9 cellular contexts compared by ENCODE assay signal in genomic region chr10:25682203-25682950, GRCh38.
DNase-seq lines count a peak whose midpoint lies in the region; ATAC-seq and TF ChIP-seq lines count a peak whose summit lies in the region.
"Had no signal": no experiment of that assay in that cellular context is flagged by ENCODE, and none has a peak within 500 bp of the region (broad histone marks: within the 10 kb centered on the region; RNA-seq: fewer than 3 reads in every experiment).

No MANE protein-coding gene starts in this region.

- TF ChIP-seq CTCF in brain (conservative IDR thresholded peaks at IDR 0.05) (peak; percentile 72 to 76), kidney epithelial cell (IDR thresholded peaks at IDR 0.05; ENCODE audit: insufficient read depth, low read length, poor library complexity, severe bottlenecking) (peak; percentile 81), testis (IDR thresholded peaks at IDR 0.05) (peak in 2 of 3 experiments; percentile 43 to 45)

- H3K9me3 Mint-ChIP-seq in brain: no peaks in the 10 kb centered on the region
- no peaks in the 10 kb centered on the region for H3K9me3 Mint-ChIP-seq in stimulated activated memory B cell treated with anti-CD40 and anti-IgM and Interleukin-4, amounts not matched to agents 10 μg/mL and 1 μg/mL and 100 μg/mL, for 72 hours

- H3K4me3 ChIP-seq in kidney epithelial cell (ENCODE audit: low read depth, low read length): no peak overlapping the region
- H3K4me3 ChIP-seq in testis: no peak overlapping the region
- H3K4me3 ChIP-seq in effector memory CD4-positive, alpha-beta T cell (ENCODE audit: insufficient read depth, low read depth, low read length, poor library complexity, severe bottlenecking): no peak overlapping the region

- H3K4me1 ChIP-seq in testis: peaks cover 5% of the 10 kb centered on the region
- H3K4me1 ChIP-seq in effector memory CD4-positive, alpha-beta T cell (ENCODE audit: control insufficient read depth, insufficient read depth, low read length, poor library complexity, severe bottlenecking): no peaks in the 10 kb centered on the region

- H3K27ac ChIP-seq in testis: peak overlapping the region; percentile 74 to 76
- H3K27ac ChIP-seq in effector memory CD4-positive, alpha-beta T cell (ENCODE audit: insufficient read depth, low read length, poor library complexity, severe bottlenecking): no peak overlapping the region

- 30 to 44% methylated on average over 11 of the region's 11 CpGs for WGBS in testis, 2 donors

- no peaks in the 10 kb centered on the region for H3K9me3 ChIP-seq in testis
- no peaks in the 10 kb centered on the region for H3K9me3 ChIP-seq in effector memory CD4-positive, alpha-beta T cell (ENCODE audit: control insufficient read depth, low read length)

- no peak for TF ChIP-seq POLR2A in testis (IDR thresholded peaks at IDR 0.05)

- no peak for ATAC-seq in HG03442 (IDR thresholded peaks at IDR 0.05; ENCODE audit: unreplicated experiment)
- ATAC-seq in stimulated activated memory B cell treated with anti-CD40 and anti-IgM and Interleukin-4, amounts not matched to agents 10 μg/mL and 1 μg/mL and 100 μg/mL, for 72 hours: no peak

- peak; percentile 40 to 41 for DNase-seq in NCI-H2081 (lab: John Stamatoyannopoulos, UW)
- DNase-seq in NCI-H2081 treated with DMSO at 0.1 percent for 48 hours (lab: John Stamatoyannopoulos, UW): no peak
- no peak for DNase-seq in kidney epithelial cell (ENCODE audit: low read depth)
- peak; percentile 74 for DNase-seq in testis
- no peak for DNase-seq in effector memory CD4-positive, alpha-beta T cell

- H3K27me3 Mint-ChIP-seq in brain: no peaks in the 10 kb centered on the region
- H3K27me3 Mint-ChIP-seq in stimulated activated memory B cell treated with anti-CD40 and anti-IgM and Interleukin-4, amounts not matched to agents 10 μg/mL and 1 μg/mL and 100 μg/mL, for 72 hours: no peaks in the 10 kb centered on the region
- H3K27me3 Mint-ChIP-seq: B cell had no signal

- H3K36me3 ChIP-seq in kidney epithelial cell (ENCODE audit: control insufficient read depth, insufficient read depth, low read length) (no peaks in the 10 kb centered on the region), testis (ENCODE audit: low read depth, missing control alignments) (no peaks in the 10 kb centered on the region)
- H3K36me3 ChIP-seq in effector memory CD4-positive, alpha-beta T cell (ENCODE audit: control insufficient read depth, insufficient read depth, low read length): no peaks in the 10 kb centered on the region

- peak overlapping the region; percentile 23 to 94 (median 83) for H3K27ac Mint-ChIP-seq in brain
- no peak overlapping the region for H3K27ac Mint-ChIP-seq in stimulated activated memory B cell treated with anti-CD40 and anti-IgM and Interleukin-4, amounts not matched to agents 10 μg/mL and 1 μg/mL and 100 μg/mL, for 72 hours
- H3K27ac Mint-ChIP-seq: B cell had no signal

- H3K4me1 Mint-ChIP-seq in brain: peaks cover 18% of the 10 kb centered on the region
- H3K4me1 Mint-ChIP-seq in stimulated activated memory B cell treated with anti-CD40 and anti-IgM and Interleukin-4, amounts not matched to agents 10 μg/mL and 1 μg/mL and 100 μg/mL, for 72 hours: peaks cover 6% of the 10 kb centered on the region

- intact Hi-C loops in testis (cut with DNase I; ENCODE audit: low total_unique reads): no loop called here

- H3K36me3 Mint-ChIP-seq in brain: no peaks in the 10 kb centered on the region
- H3K36me3 Mint-ChIP-seq in stimulated activated memory B cell treated with anti-CD40 and anti-IgM and Interleukin-4, amounts not matched to agents 10 μg/mL and 1 μg/mL and 100 μg/mL, for 72 hours: no peaks in the 10 kb centered on the region

- peak overlapping the region in 3 of 5 experiments; percentile 32 to 78 (median 43) for H3K4me3 Mint-ChIP-seq in brain
- H3K4me3 Mint-ChIP-seq in stimulated activated memory B cell treated with anti-CD40 and anti-IgM and Interleukin-4, amounts not matched to agents 10 μg/mL and 1 μg/mL and 100 μg/mL, for 72 hours: no peak overlapping the region
- H3K4me3 Mint-ChIP-seq: B cell had no signal

- H3K27me3 ChIP-seq in kidney epithelial cell (ENCODE audit: control insufficient read depth, insufficient read depth, low read length) (no peaks in the 10 kb centered on the region), testis (no peaks in the 10 kb centered on the region)
- no peaks in the 10 kb centered on the region for H3K27me3 ChIP-seq in effector memory CD4-positive, alpha-beta T cell (replicated peaks; ENCODE audit: control insufficient read depth, insufficient read depth, low read length, poor library complexity, severe bottlenecking)

Comparison
In these comparisons a context has a peak if more than half of its experiments do, and no peak if none do; other contexts are left out.
1. DNase-seq: peak in NCI-H2081 (2 of 2) and testis (single experiment); none in NCI-H2081 treated with DMSO at 0.1 percent for 48 hours (single experiment), kidney epithelial cell (single experiment) and effector memory CD4-positive, alpha-beta T cell (0 of 3).
2. Peak in every context shown above with its lines, with median percentiles within 50 percentile points of each other: CTCF ChIP-seq.